Comparison of ENCODE assay signal across 15 cellular contexts in the genomic region with DNA sequence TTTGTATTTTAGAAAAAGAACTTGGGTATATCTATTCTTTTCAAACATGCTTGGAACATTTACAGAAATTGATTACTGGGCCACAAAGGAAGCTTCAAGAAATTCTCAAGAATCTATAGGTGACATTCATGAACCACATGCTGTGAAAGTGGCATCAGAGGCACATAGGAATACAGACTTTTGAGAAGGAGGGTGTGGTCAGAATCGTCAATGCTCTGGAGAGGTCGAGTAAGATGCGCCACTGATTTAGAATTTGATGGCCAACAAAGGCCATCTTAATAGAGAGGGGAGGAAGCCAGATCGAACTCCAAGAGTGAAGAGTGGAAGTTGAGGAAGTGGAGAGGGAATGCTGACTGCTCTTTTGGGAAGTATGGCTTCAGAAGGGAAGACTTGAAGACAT. TPM values are rescaled to one million over a fixed set of nuclear protein-coding genes. Genes with fewer than 3 reads are reported as not detected.
DNase-seq lines count a peak whose midpoint lies in the region; ATAC-seq and TF ChIP-seq lines count a peak whose summit lies in the region.
"Had no signal": no experiment of that assay in that cellular context is flagged by ENCODE, and none has a peak within 500 bp of the region (broad histone marks: within the 10 kb centered on the region; RNA-seq: fewer than 3 reads in every experiment).

No MANE protein-coding gene starts in this region.

- no peaks in the 10 kb centered on the region for H3K27me3 Mint-ChIP-seq in natural killer cell treated with Interleukin-12 subunit alpha and Interleukin-12 subunit beta and Interleukin-15 and Interleukin-18, amount 100 ng/mL, for 72 hours
- no peaks in the 10 kb centered on the region for H3K27me3 Mint-ChIP-seq in natural killer cell (ENCODE audit: low read depth in 2 of 2)
- peaks cover 0 to 2% of the 10 kb centered on the region in 2 donors for H3K27me3 Mint-ChIP-seq in T-cell
- H3K27me3 Mint-ChIP-seq in dendritic cell treated with granulocyte-macrophage colony-stimulating factor and Interleukin-4, amounts not matched to agents 40 ng/mL and 50 ng/mL, for 4 days = no peaks in the 10 kb centered on the region
- H3K27me3 Mint-ChIP-seq: central memory CD8-positive, alpha-beta T cell had no signal

- POLR2A ChIA-PET in T-cell (lab: Charles Lee) = no interaction called here

- DNase-seq in natural killer cell treated with Interleukin-12 subunit alpha and Interleukin-12 subunit beta and Interleukin-15 and Interleukin-18, amount 100 ng/mL, for 72 hours (ENCODE audit: low spot score) = no peak
- no peak for DNase-seq in natural killer cell
- DNase-seq in T-cell = no peak
- no peak for DNase-seq in substantia nigra (lab: John Stamatoyannopoulos, UW)
- no peak for DNase-seq in SHP77 treated with DMSO at 0.1 percent for 48 hours (lab: John Stamatoyannopoulos, UW)
- DNase-seq: effector CD8-positive, alpha-beta T cell; MG63; NCI-H146; NCI-H774; nucleus accumbens; PC-3; SIG-M5 had no signal

- no peak for TF ChIP-seq CTCF in natural killer cell (IDR thresholded peaks at IDR 0.05)

- H3K27ac Mint-ChIP-seq in natural killer cell treated with Interleukin-12 subunit alpha and Interleukin-12 subunit beta and Interleukin-15 and Interleukin-18, amount 100 ng/mL, for 72 hours = peak overlapping the region; percentile 15 to 52
- H3K27ac Mint-ChIP-seq in natural killer cell (peak overlapping the region in 1 of 2 donors; percentile 63), T-cell (peak overlapping the region; percentile 35 to 84)
- peak overlapping the region; percentile 63 for H3K27ac Mint-ChIP-seq in dendritic cell treated with granulocyte-macrophage colony-stimulating factor and Interleukin-4, amounts not matched to agents 40 ng/mL and 50 ng/mL, for 4 days

- H3K9me3 Mint-ChIP-seq in natural killer cell treated with Interleukin-12 subunit alpha and Interleukin-12 subunit beta and Interleukin-15 and Interleukin-18, amount 100 ng/mL, for 72 hours = no peaks in the 10 kb centered on the region
- H3K9me3 Mint-ChIP-seq in natural killer cell = no peaks in the 10 kb centered on the region
- H3K9me3 Mint-ChIP-seq in T-cell = no peaks in the 10 kb centered on the region
- no peaks in the 10 kb centered on the region for H3K9me3 Mint-ChIP-seq in dendritic cell treated with granulocyte-macrophage colony-stimulating factor and Interleukin-4, amounts not matched to agents 40 ng/mL and 50 ng/mL, for 4 days
- H3K9me3 Mint-ChIP-seq: central memory CD8-positive, alpha-beta T cell had no signal

- no peak for ATAC-seq in natural killer cell treated with Interleukin-12 subunit alpha and Interleukin-12 subunit beta and Interleukin-15 and Interleukin-18, amount 100 ng/mL, for 72 hours
- ATAC-seq in natural killer cell (no peak), T-cell (replicated peaks in 1 of 4) (no peak), HG03039 (IDR thresholded peaks at IDR 0.05; ENCODE audit: unreplicated experiment) (no peak)
- ATAC-seq: PC-3 had no signal

- CTCF ChIA-PET in T-cell (lab: Charles Lee) = interaction anchor here (0.7 to 1.6 kb wide), 3 partner anchors 86 to 210 kb away, joined by 3 to 6 read pairs (median 5); no protein-coding TSS in a partner anchor

- H3K4me1 Mint-ChIP-seq in natural killer cell treated with Interleukin-12 subunit alpha and Interleukin-12 subunit beta and Interleukin-15 and Interleukin-18, amount 100 ng/mL, for 72 hours (ENCODE audit: low read depth in 2 of 2) = peaks cover 27 to 31% of the 10 kb centered on the region in 2 donors
- H3K4me1 Mint-ChIP-seq in natural killer cell = peaks cover 30 to 42% of the 10 kb centered on the region in 2 donors
- peaks cover 47 to 69% (median 67%) of the 10 kb centered on the region in 3 donors for H3K4me1 Mint-ChIP-seq in T-cell
- peaks cover 51% of the 10 kb centered on the region for H3K4me1 Mint-ChIP-seq in dendritic cell treated with granulocyte-macrophage colony-stimulating factor and Interleukin-4, amounts not matched to agents 40 ng/mL and 50 ng/mL, for 4 days (ENCODE audit: low read depth)

- no peak overlapping the region for H3K4me3 Mint-ChIP-seq in natural killer cell treated with Interleukin-12 subunit alpha and Interleukin-12 subunit beta and Interleukin-15 and Interleukin-18, amount 100 ng/mL, for 72 hours
- H3K4me3 Mint-ChIP-seq in natural killer cell = no peak overlapping the region
- peak overlapping the region in 1 of 3 donors; percentile 54 for H3K4me3 Mint-ChIP-seq in T-cell
- H3K4me3 Mint-ChIP-seq in dendritic cell treated with granulocyte-macrophage colony-stimulating factor and Interleukin-4, amounts not matched to agents 40 ng/mL and 50 ng/mL, for 4 days = no peak overlapping the region
- H3K4me3 Mint-ChIP-seq: central memory CD8-positive, alpha-beta T cell had no signal

- no peak overlapping the region for H3K27ac ChIP-seq in substantia nigra (ENCODE audit: low read depth, low read length, poor library complexity, severe bottlenecking)

- intact Hi-C loops in natural killer cell (cut with micrococcal nuclease) = no loop called here
- intact Hi-C loops in dendritic cell treated with granulocyte-macrophage colony-stimulating factor and Interleukin-4, amounts not matched to agents 40 ng/mL and 50 ng/mL, for 4 days (cut with micrococcal nuclease) = loop anchor here (5.0 kb wide), 1 partner anchor 35 kb away; no protein-coding TSS in a partner anchor

- no peaks in the 10 kb centered on the region for H3K36me3 Mint-ChIP-seq in natural killer cell treated with Interleukin-12 subunit alpha and Interleukin-12 subunit beta and Interleukin-15 and Interleukin-18, amount 100 ng/mL, for 72 hours
- H3K36me3 Mint-ChIP-seq in natural killer cell (no peaks in the 10 kb centered on the region), T-cell (no peaks in the 10 kb centered on the region)
- H3K36me3 Mint-ChIP-seq in dendritic cell treated with granulocyte-macrophage colony-stimulating factor and Interleukin-4, amounts not matched to agents 40 ng/mL and 50 ng/mL, for 4 days (ENCODE audit: low read depth) = peaks cover 9% of the 10 kb centered on the region

RNA-seq across cellular contexts. Expression of a gene that starts 3.5 kb away (rescaled TPM):
- 10 to 100 TPM; 37.7 to 50.4 TPM for total RNA-seq in natural killer cell treated with Interleukin-12 subunit alpha and Interleukin-12 subunit beta and Interleukin-15 and Interleukin-18, amount 100 ng/mL, for 72 hours
- total RNA-seq in natural killer cell (10 to 100 TPM; 29.4 to 42.7 (median 37.7) TPM), T-cell (10 to 100 TPM; 53.5 to 83.2 (median 73.9) TPM)

RNA-seq across cellular contexts. Expression of a gene that starts 41.7 kb away (rescaled TPM):
- total RNA-seq in natural killer cell treated with Interleukin-12 subunit alpha and Interleukin-12 subunit beta and Interleukin-15 and Interleukin-18, amount 100 ng/mL, for 72 hours = 100 to 1,000 TPM; 213 to 224 TPM
- total RNA-seq in natural killer cell (10 to 100 TPM; 70.2 to 87.2 (median 86.0) TPM), T-cell (100 to 1,000 TPM; 186 to 281 (median 221) TPM)
